In the genomic region with DNA sequence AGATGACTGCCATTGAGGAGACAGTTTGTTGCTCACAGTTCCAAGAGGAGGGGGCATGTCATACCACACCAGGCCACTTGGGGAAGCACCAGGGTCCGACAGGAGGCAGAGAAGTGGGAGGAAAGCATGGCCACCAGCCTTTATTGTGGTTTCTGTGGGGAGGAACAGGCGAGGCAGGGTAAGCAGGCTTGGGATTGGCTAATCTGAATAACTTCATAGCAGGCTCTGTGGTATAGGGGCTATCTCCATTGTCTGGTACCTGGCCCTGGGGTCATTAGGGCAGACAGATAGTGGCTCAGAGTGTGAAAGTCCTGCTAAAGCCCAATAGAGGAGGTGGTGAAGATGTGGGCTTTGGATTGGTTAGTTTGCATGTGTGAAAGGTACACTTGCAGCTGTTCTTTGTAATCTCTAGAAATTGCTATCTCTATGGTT, we compare ENCODE assay signal across 12 cellular contexts. TPM values are rescaled to one million over a fixed set of nuclear protein-coding genes. Genes with fewer than 3 reads are reported as not detected.
DNase-seq lines count a peak whose midpoint lies in the region; TF ChIP-seq lines count a peak whose summit lies in the region.
"Had no signal": no experiment of that assay in that cellular context is flagged by ENCODE, and none has a peak within 500 bp of the region (broad histone marks: within the 10 kb centered on the region; RNA-seq: fewer than 3 reads in every experiment).

No MANE protein-coding gene starts in this region.

- H3K4me3 ChIP-seq in AG04449 (ENCODE audit: low read depth, low read length) (no peak overlapping the region), epithelial cell of proximal tubule (ENCODE audit: low read depth, low read length) (no peak overlapping the region)
- H3K4me3 ChIP-seq: upper lobe of left lung had no signal

- POLR2A ChIA-PET in AG04449 (lab: Yijun Ruan, JAX) = no interaction called here

- TF ChIP-seq CTCF in AG04449 (IDR thresholded peaks at IDR 0.05; ENCODE audit: insufficient read depth, low read length, missing control alignments) = peak; percentile 22
- TF ChIP-seq CTCF in GM12872 (IDR thresholded peaks at IDR 0.05; ENCODE audit: insufficient read depth, low read depth, low read length) = peak; percentile 68; the same call in 2 of the 3 replicates
- peak; percentile 30 for TF ChIP-seq CTCF in epithelial cell of proximal tubule (conservative IDR thresholded peaks at IDR 0.05; ENCODE audit: low read depth, low read length)

- CTCF ChIA-PET in AG04449 (lab: Yijun Ruan, JAX) = no interaction called here

- in situ Hi-C loops in G401 (cut with HindIII; ENCODE audit: low sequenced_read_pairs) = no loop called here

- DNase-seq in AG04449 (ENCODE audit: low read depth, low spot score) (no peak), NCI-H69 (lab: John Stamatoyannopoulos, UW) (peak; percentile 1), epithelial cell of proximal tubule (ENCODE audit: low read depth) (no peak), HT-29 (ENCODE audit: low spot score) (no peak), G401 (ENCODE audit: low spot score) (no peak), NCI-H1694 treated with DMSO at 0.1 percent for 48 hours (lab: John Stamatoyannopoulos, UW) (no peak), glomerular visceral epithelial cell (ENCODE audit: extremely low spot score) (no peak)
- DNase-seq: GF-D8, mesenchymal stem cell, T1000, upper lobe of left lung had no signal

RNA-seq across cellular contexts. Expression of a gene that starts 35.5 kb away (rescaled TPM):
- not detected in 2 replicates for total RNA-seq in epithelial cell of proximal tubule
- not detected in 2 replicates for total RNA-seq in HT-29 (2014; rRNA removed; shearing (Covaris generic))
- total RNA-seq in G401 (2014; rRNA removed; shearing (Covaris generic)) = not detected in 2 replicates
- total RNA-seq: upper lobe of left lung had no signal
